Comparison of ENCODE assay signal across 8 cellular contexts in the genomic region with DNA sequence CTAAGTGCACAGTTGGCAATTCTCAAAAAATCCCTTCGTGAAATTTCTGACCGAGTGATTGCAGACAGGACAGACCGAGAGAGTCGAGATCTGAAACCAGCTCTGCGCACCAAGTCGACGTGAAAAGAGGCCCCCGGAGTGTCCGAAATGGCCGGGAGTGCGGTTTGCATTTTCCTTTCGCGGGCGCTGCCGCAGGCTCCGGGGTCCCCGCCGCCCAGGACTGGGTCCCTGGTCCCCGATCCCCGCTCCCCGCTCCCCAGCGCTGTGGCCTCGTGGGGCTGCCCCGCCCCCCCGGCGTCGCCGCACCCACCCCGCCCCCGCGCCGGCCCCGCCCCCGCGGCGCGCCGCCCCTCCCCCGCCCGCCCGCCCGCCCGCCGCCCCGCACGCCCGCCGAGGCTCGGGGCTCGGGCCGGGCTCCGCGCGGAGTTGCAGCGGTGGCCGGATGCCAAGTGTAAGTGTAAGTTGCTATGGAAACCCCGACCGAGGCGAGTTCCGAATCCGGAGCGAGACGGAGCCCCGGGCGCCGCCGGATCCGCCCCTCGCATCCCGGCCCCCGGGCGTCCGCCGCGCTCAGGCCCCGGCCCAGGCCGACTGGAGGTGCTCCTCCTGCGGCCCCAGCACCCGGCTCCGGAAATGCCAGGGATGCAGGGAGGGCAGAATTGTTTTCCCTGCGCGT. TPM values are rescaled to one million over a fixed set of nuclear protein-coding genes. Genes with fewer than 3 reads are reported as not detected.
DNase-seq lines count a peak whose midpoint lies in the region; ATAC-seq lines count a peak whose summit lies in the region.

No MANE protein-coding gene starts in this region.

- in situ Hi-C loops in SK-MEL-5 (cut with HindIII; ENCODE audit: low pct_unique_long_range_greater_than_20kb, low sequenced_read_pairs) = no loop called here

- peak overlapping the region; percentile 69 for H3K4me3 ChIP-seq in neuron (ENCODE audit: low read length)

- peaks cover 11 to 31% of the 10 kb centered on the region in 2 donors for H3K36me3 Mint-ChIP-seq in activated naive CD4-positive, alpha-beta T cell treated with anti-CD3 and anti-CD28 coated beads, Interleukin-2, amount 50 U/mL, for 72 hours

- peaks cover 10% of the 10 kb centered on the region for H3K27me3 ChIP-seq in neuron (ENCODE audit: insufficient read depth, low read length)

- peak; percentile 15 for DNase-seq in DMS 273 treated with DMSO at 0.1 percent for 48 hours (lab: John Stamatoyannopoulos, UW)
- DNase-seq in HT-29 (ENCODE audit: low spot score) = peak; percentile 54
- peak; percentile 33 for DNase-seq in SK-MEL-5 (ENCODE audit: low read depth, low spot score)
- peak; percentile 63 to 65 for DNase-seq in activated naive CD4-positive, alpha-beta T cell treated with anti-CD3 and anti-CD28 coated beads, Interleukin-2, amount 50 U/mL, for 72 hours (ENCODE audit: low spot score in 2 of 2)
- peak; percentile 48 for DNase-seq in globus pallidus (ENCODE audit: low spot score)
- DNase-seq in AML-193 (lab: John Stamatoyannopoulos, UW) = no peak

- H2AFZ ChIP-seq in neuron (ENCODE audit: low read depth, low read length) = no peak overlapping the region

- H3K27ac Mint-ChIP-seq in activated naive CD4-positive, alpha-beta T cell treated with anti-CD3 and anti-CD28 coated beads, Interleukin-2, amount 50 U/mL, for 72 hours = peak overlapping the region; percentile 24 to 55

- peaks cover 37% of the 10 kb centered on the region for H3K36me3 ChIP-seq in neuron (ENCODE audit: insufficient read depth, low read length)

- peaks cover 37% of the 10 kb centered on the region for H3K4me1 ChIP-seq in neuron (ENCODE audit: insufficient read depth, low read length)

- ATAC-seq in GM21367 (IDR thresholded peaks at IDR 0.05; ENCODE audit: unreplicated experiment) = peak; percentile 41
- peak; percentile 38 to 65 for ATAC-seq in activated naive CD4-positive, alpha-beta T cell treated with anti-CD3 and anti-CD28 coated beads, Interleukin-2, amount 50 U/mL, for 72 hours

- H3K9me3 Mint-ChIP-seq in activated naive CD4-positive, alpha-beta T cell treated with anti-CD3 and anti-CD28 coated beads, Interleukin-2, amount 50 U/mL, for 72 hours = no peaks in the 10 kb centered on the region

- peaks cover 2% of the 10 kb centered on the region for H3K9me3 ChIP-seq in neuron (ENCODE audit: low read length)

RNA-seq across cellular contexts. Expression of a gene that starts 4.5 kb away (rescaled TPM):
- total RNA-seq in HT-29 (2014; rRNA removed; shearing (Covaris generic)) = 17.6 and 19.5 TPM in 2 replicates
- 54.1 and 65.0 TPM in 2 replicates for total RNA-seq in SK-MEL-5 (2014; rRNA removed; shearing (Covaris generic))
- 29.4 and 32.0 TPM in 2 replicates for polyA plus RNA-seq in SK-MEL-5 (2015; cell fraction: cytosol; rRNA removed)
- 105 and 143 TPM in 2 replicates for polyA plus RNA-seq in SK-MEL-5 (2015; cell fraction: nucleus; rRNA removed)
- total RNA-seq in activated naive CD4-positive, alpha-beta T cell treated with anti-CD3 and anti-CD28 coated beads, Interleukin-2, amount 50 U/mL, for 72 hours = 10 to 100 TPM; 42.9 to 48.7 TPM

RNA-seq across cellular contexts. Expression of a gene that starts 9.2 kb away (rescaled TPM):
- 12.4 and 13.4 TPM in 2 replicates for total RNA-seq in HT-29 (2014; rRNA removed; shearing (Covaris generic))
- 50.6 and 50.7 TPM in 2 replicates for total RNA-seq in SK-MEL-5 (2014; rRNA removed; shearing (Covaris generic))
- polyA plus RNA-seq in SK-MEL-5 (2015; cell fraction: cytosol; rRNA removed) = 19.6 and 21.4 TPM in 2 replicates
- polyA plus RNA-seq in SK-MEL-5 (2015; cell fraction: nucleus; rRNA removed) = 111 and 135 TPM in 2 replicates
- total RNA-seq in activated naive CD4-positive, alpha-beta T cell treated with anti-CD3 and anti-CD28 coated beads, Interleukin-2, amount 50 U/mL, for 72 hours = 10 to 100 TPM; 57.3 to 91.3 TPM

RNA-seq across cellular contexts. Expression of a gene that starts 19.9 kb away (rescaled TPM):
- total RNA-seq in HT-29 (2014; rRNA removed; shearing (Covaris generic)) = not detected in 2 replicates
- total RNA-seq in SK-MEL-5 (2014; rRNA removed; shearing (Covaris generic)) = not detected in 2 replicates
- polyA plus RNA-seq in SK-MEL-5 (2015; cell fraction: cytosol; rRNA removed) = 0.05 and 0.28 TPM in 2 replicates
- not detected in 2 replicates for polyA plus RNA-seq in SK-MEL-5 (2015; cell fraction: nucleus; rRNA removed)
- under 1 TPM in 1 of 2 donors, not detected in 1; 0.19 TPM for total RNA-seq in activated naive CD4-positive, alpha-beta T cell treated with anti-CD3 and anti-CD28 coated beads, Interleukin-2, amount 50 U/mL, for 72 hours

Comparison
In these comparisons a context has a peak if more than half of its experiments do, and no peak if none do; other contexts are left out.
1. DNase-seq: peak in DMS 273 treated with DMSO at 0.1 percent for 48 hours (single experiment), HT-29 (single experiment), SK-MEL-5 (single experiment), activated naive CD4-positive, alpha-beta T cell treated with anti-CD3 and anti-CD28 coated beads, Interleukin-2, amount 50 U/mL, for 72 hours (2 of 2) and globus pallidus (single experiment); none in AML-193 (0 of 2).